In the genomic region with DNA sequence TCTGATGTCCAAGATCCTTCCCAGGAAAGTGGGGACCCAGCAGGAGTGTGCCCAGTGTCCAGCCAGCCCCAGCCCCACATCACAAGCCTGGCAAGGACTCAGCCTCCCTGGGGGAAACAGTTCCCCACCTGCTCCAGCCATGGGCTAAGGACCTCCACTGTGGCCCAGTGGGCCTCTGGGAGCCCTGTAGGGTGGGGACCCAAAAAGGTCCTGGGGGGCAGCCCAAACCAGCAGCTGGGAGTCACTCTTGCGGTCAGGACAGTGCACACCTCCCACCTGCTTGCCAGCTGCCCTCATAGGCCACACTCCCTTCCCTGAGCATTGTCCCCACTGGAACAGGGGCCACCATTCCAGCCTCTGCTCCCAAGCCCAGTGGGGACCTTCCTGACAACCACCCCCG, we compare ENCODE assay signal across 15 cellular contexts. TPM values are rescaled to one million over a fixed set of nuclear protein-coding genes. Genes with fewer than 3 reads are reported as not detected.
DNase-seq lines count a peak whose midpoint lies in the region; ATAC-seq and TF ChIP-seq lines count a peak whose summit lies in the region.
"Had no signal": no experiment of that assay in that cellular context is flagged by ENCODE, and none has a peak within 500 bp of the region (broad histone marks: within the 10 kb centered on the region; RNA-seq: fewer than 3 reads in every experiment).

No MANE protein-coding gene starts in this region.

- H3K4me1 ChIP-seq in CD4-positive, CD25-positive, alpha-beta regulatory T cell (ENCODE audit: control insufficient read depth, insufficient read depth, low read length, poor library complexity, severe bottlenecking), result peaks cover 49% of the 10 kb centered on the region
- peaks cover 39% of the 10 kb centered on the region for H3K4me1 ChIP-seq in Loucy (ENCODE audit: insufficient read depth, low read length, poor library complexity, severe bottlenecking)
- H3K4me1 ChIP-seq in sigmoid colon, result peaks cover 0 to 36% (median 35%) of the 10 kb centered on the region in 4 donors

- DNase-seq in CD4-positive, CD25-positive, alpha-beta regulatory T cell, result no peak
- DNase-seq in coronary artery (ENCODE audit: low spot score) (no peak), sigmoid colon (no peak), SIG-M5 (lab: John Stamatoyannopoulos, UW) (no peak), DMS153 treated with DMSO at 0.1 percent for 48 hours (lab: John Stamatoyannopoulos, UW; ENCODE audit: unreplicated experiment) (no peak), DMS 273 (lab: John Stamatoyannopoulos, UW; ENCODE audit: unreplicated experiment) (no peak)
- DNase-seq in stimulated activated CD4-positive, alpha-beta T cell treated with anti-CD3 and anti-CD28 coated beads, Interleukin-12 subunit alpha, Interleukin-12 subunit beta, amount 100 ng/mL, for 4 hours, result no peak
- DNase-seq: activated CD4-positive, alpha-beta T cell treated with anti-CD3 and anti-CD28 coated beads, Interleukin-2, amount 50 U/mL, for 4 hours; HCEC 1CT; NCI-H2081 treated with DMSO at 0.1 percent for 48 hours had no signal

- no peak overlapping the region for H2AFZ ChIP-seq in Loucy (ENCODE audit: low read length)

- peaks cover 8% of the 10 kb centered on the region for H4K20me1 ChIP-seq in Loucy (ENCODE audit: insufficient read depth, low read length, poor library complexity, severe bottlenecking)

- 84 to 91% methylated on average over 2 of the region's 2 CpGs for WGBS in sigmoid colon, 2 donors

- peak overlapping the region; percentile 66 for H3K9ac ChIP-seq in Loucy (ENCODE audit: low read depth, low read length, poor library complexity, severe bottlenecking)

- intact Hi-C loops in sigmoid colon (cut with DNase I), result loop anchor here (2.0 to 5.0 kb wide), 2 partner anchors 30 to 41 kb away; a partner anchor contains a TSS

- TF ChIP-seq POLR2A in sigmoid colon (IDR thresholded peaks at IDR 0.05), result no peak

- H3K9me3 ChIP-seq in CD4-positive, CD25-positive, alpha-beta regulatory T cell (ENCODE audit: control insufficient read depth in 2 of 2, low read length in 2 of 2), result no peaks in the 10 kb centered on the region
- no peaks in the 10 kb centered on the region for H3K9me3 ChIP-seq in Loucy (ENCODE audit: insufficient read depth, low read depth, low read length)
- no peaks in the 10 kb centered on the region for H3K9me3 ChIP-seq in sigmoid colon
- H3K9me3 ChIP-seq: adrenal gland had no signal

- TF ChIP-seq EP300 in sigmoid colon (IDR thresholded peaks at IDR 0.05), result no peak

- H3K27me3 Mint-ChIP-seq in CD4-positive, CD25-positive, alpha-beta regulatory T cell, result no peaks in the 10 kb centered on the region

- H3K9me2 ChIP-seq in Loucy (replicated peaks; ENCODE audit: low read depth, low read length), result no peaks in the 10 kb centered on the region

- no peak overlapping the region for H3K27ac ChIP-seq in CD4-positive, CD25-positive, alpha-beta regulatory T cell (ENCODE audit: insufficient read depth, low read length, poor library complexity, severe bottlenecking)
- peak overlapping the region in 1 of 2 donors; percentile 82 for H3K27ac ChIP-seq in coronary artery
- H3K27ac ChIP-seq in sigmoid colon, result peak overlapping the region in 3 of 4 donors; percentile 17 to 27 (median 23)

- no peaks in the 10 kb centered on the region for H3K27me3 ChIP-seq in CD4-positive, CD25-positive, alpha-beta regulatory T cell (ENCODE audit: control insufficient read depth, insufficient read depth, low read length)
- H3K27me3 ChIP-seq in Loucy (ENCODE audit: insufficient read depth, low read length, poor library complexity, severe bottlenecking) (no peaks in the 10 kb centered on the region), sigmoid colon (no peaks in the 10 kb centered on the region)
- H3K27me3 ChIP-seq: adrenal gland had no signal

- H3K79me2 ChIP-seq in Loucy (ENCODE audit: insufficient read depth, low read length), result peaks cover 5% of the 10 kb centered on the region; the same call in 1 of the 2 replicates

- H3K4me3 Mint-ChIP-seq in CD4-positive, CD25-positive, alpha-beta regulatory T cell, result peak overlapping the region in 3 of 4 donors; percentile 57 to 89 (median 85)

- H3F3A ChIP-seq in Loucy (ENCODE audit: low read depth), result peaks cover 7% of the 10 kb centered on the region; the same call in 1 of the 2 replicates

- no peak for TF ChIP-seq CTCF in Loucy (conservative IDR thresholded peaks at IDR 0.05; ENCODE audit: low read length)
- no peak for TF ChIP-seq CTCF in coronary artery (IDR thresholded peaks at IDR 0.05)
- TF ChIP-seq CTCF in sigmoid colon (IDR thresholded peaks at IDR 0.05), result no peak

- H3K4me2 ChIP-seq in Loucy (ENCODE audit: low read depth, low read length, poor library complexity, severe bottlenecking), result peak overlapping the region; percentile 84

- no peaks in the 10 kb centered on the region for H3K36me3 ChIP-seq in CD4-positive, CD25-positive, alpha-beta regulatory T cell (ENCODE audit: control insufficient read depth, insufficient read depth, low read length)
- H3K36me3 ChIP-seq in Loucy (ENCODE audit: insufficient read depth, low read length), result no peaks in the 10 kb centered on the region
- H3K36me3 ChIP-seq in sigmoid colon, result no peaks in the 10 kb centered on the region
- H3K36me3 ChIP-seq: adrenal gland had no signal

- H3K27ac Mint-ChIP-seq in CD4-positive, CD25-positive, alpha-beta regulatory T cell, result no peak overlapping the region

- no peak overlapping the region for H3K4me3 ChIP-seq in CD4-positive, CD25-positive, alpha-beta regulatory T cell (ENCODE audit: low read depth, low read length)
- H3K4me3 ChIP-seq in Loucy (ENCODE audit: low read length, poor library complexity, severe bottlenecking) (no peak overlapping the region), coronary artery (peak overlapping the region; percentile 85), sigmoid colon (no peak overlapping the region)

- no peak for ATAC-seq in CD4-positive, CD25-positive, alpha-beta regulatory T cell (ENCODE audit: low read depth in 2 of 2)
- ATAC-seq: Panc1 had no signal

- no peaks in the 10 kb centered on the region for H3K9me3 Mint-ChIP-seq in CD4-positive, CD25-positive, alpha-beta regulatory T cell

- peaks cover 0 to 36% (median 10%) of the 10 kb centered on the region in 4 donors for H3K4me1 Mint-ChIP-seq in CD4-positive, CD25-positive, alpha-beta regulatory T cell

- H3K36me3 Mint-ChIP-seq in CD4-positive, CD25-positive, alpha-beta regulatory T cell, result no peaks in the 10 kb centered on the region

RNA-seq across cellular contexts. Expression of a gene that starts 1.7 kb away (rescaled TPM):
- 135 TPM for total RNA-seq in CD4-positive, CD25-positive, alpha-beta regulatory T cell
- 1 to 10 TPM; 3.8 to 4.5 (median 4.3) TPM for polyA plus RNA-seq in CD4-positive, CD25-positive, alpha-beta regulatory T cell
- total RNA-seq in sigmoid colon, result 10 to 100 TPM in 3 of 4 donors, 1 to 10 TPM in 1; 9.2 to 19.7 (median 13.2) TPM
- polyA plus RNA-seq in sigmoid colon, result 10 to 100 TPM in 1 of 3 donors, 1 to 10 TPM in 2; 6.0 to 28.6 (median 9.0) TPM

RNA-seq across cellular contexts. Expression of a gene that starts 5.5 kb away (rescaled TPM):
- total RNA-seq in CD4-positive, CD25-positive, alpha-beta regulatory T cell, result 15.2 TPM
- polyA plus RNA-seq in CD4-positive, CD25-positive, alpha-beta regulatory T cell, result 10 to 100 TPM; 31.8 to 79.0 (median 42.9) TPM
- total RNA-seq in sigmoid colon, result 1 to 10 TPM in 1 of 4 donors, under 1 TPM in 2, not detected in 1; 0.36 to 1.3 (median 0.41) TPM
- polyA plus RNA-seq in sigmoid colon, result 1 to 10 TPM in 1 of 3 donors, not detected in 2; 1.3 TPM
- total RNA-seq: fibroblast of villous mesenchyme, left colon had no signal

RNA-seq across cellular contexts. Expression of a gene that starts 19.6 kb away (rescaled TPM):
- total RNA-seq in CD4-positive, CD25-positive, alpha-beta regulatory T cell, result 106 TPM
- polyA plus RNA-seq in CD4-positive, CD25-positive, alpha-beta regulatory T cell, result 10 to 100 TPM in 2 of 4 donors, 1 to 10 TPM in 2; 4.2 to 15.3 (median 9.2) TPM
- 100 to 1,000 TPM in 1 of 4 donors, 10 to 100 TPM in 3; 21.4 to 101 (median 42.4) TPM for total RNA-seq in sigmoid colon
- polyA plus RNA-seq in sigmoid colon, result 100 to 1,000 TPM in 1 of 3 donors, 10 to 100 TPM in 2; 47.9 to 118 (median 91.9) TPM

RNA-seq across cellular contexts. Expression of a gene that starts 27.5 kb away (rescaled TPM):
- not detected for total RNA-seq in CD4-positive, CD25-positive, alpha-beta regulatory T cell
- polyA plus RNA-seq in CD4-positive, CD25-positive, alpha-beta regulatory T cell, result not detected
- 1 to 10 TPM in 3 of 4 donors, not detected in 1; 1.2 to 2.2 (median 2.1) TPM for total RNA-seq in sigmoid colon
- polyA plus RNA-seq in sigmoid colon, result 1 to 10 TPM in 2 of 3 donors, under 1 TPM in 1; 0.92 to 6.4 (median 3.0) TPM
- total RNA-seq: fibroblast of villous mesenchyme had no signal

RNA-seq across cellular contexts. Expression of a gene that starts 30.0 kb away (rescaled TPM):
- total RNA-seq in CD4-positive, CD25-positive, alpha-beta regulatory T cell, result 1.0 TPM
- 1 to 10 TPM in 3 of 4 donors, under 1 TPM in 1; 0.38 to 4.5 (median 2.9) TPM for polyA plus RNA-seq in CD4-positive, CD25-positive, alpha-beta regulatory T cell
- total RNA-seq in sigmoid colon, result 1 to 10 TPM in 1 of 4 donors, not detected in 3; 1.4 TPM
- polyA plus RNA-seq in sigmoid colon, result 1 to 10 TPM in 1 of 3 donors, not detected in 2; 4.7 TPM
